Comparison of ENCODE assay signal across 3 cellular contexts in genomic region chr2:26744953-26745352, GRCh38.
TF ChIP-seq lines count a peak whose summit lies in the region.

No MANE protein-coding gene starts in this region.

TF ChIP-seq in SK-N-SH, 30 proteins besides CTCF, POLR2A, EP300 and RAD21:
- TF ChIP-seq TAF1 (IDR thresholded peaks at IDR 0.05; ENCODE audit: borderline replicate concordance, low read depth, low read length) = no peak

TF ChIP-seq in SK-N-SH treated with all-trans-retinoic acid at 6 μM for 48 hours, 23 proteins besides CTCF, POLR2A, EP300 and RAD21:
- TF ChIP-seq ZNF70 (CRISPR knock-in tag; IDR thresholded peaks at IDR 0.05) (no peak), TCF4 (CRISPR knock-in tag; IDR thresholded peaks at IDR 0.05; ENCODE audit: borderline replicate concordance) (no peak), PPARA (CRISPR knock-in tag; IDR thresholded peaks at IDR 0.05; ENCODE audit: borderline replicate concordance) (no peak), ARNTL (CRISPR knock-in tag; IDR thresholded peaks at IDR 0.05; ENCODE audit: borderline replicate concordance, low read depth) (no peak), ZNF8 (CRISPR knock-in tag; IDR thresholded peaks at IDR 0.05) (no peak), TOX (CRISPR knock-in tag; IDR thresholded peaks at IDR 0.05; ENCODE audit: borderline replicate concordance) (no peak), ISL1 (CRISPR knock-in tag; IDR thresholded peaks at IDR 0.05) (no peak), BACH2 (CRISPR knock-in tag; IDR thresholded peaks at IDR 0.05; ENCODE audit: borderline replicate concordance) (no peak), RARB (CRISPR knock-in tag; IDR thresholded peaks at IDR 0.05) (no peak), OSR1 (CRISPR knock-in tag; IDR thresholded peaks at IDR 0.05) (no peak), GLIS3 (CRISPR knock-in tag; IDR thresholded peaks at IDR 0.05) (no peak), ZFP30 (CRISPR knock-in tag; IDR thresholded peaks at IDR 0.05) (no peak), PATZ1 (CRISPR knock-in tag; IDR thresholded peaks at IDR 0.05; ENCODE audit: borderline replicate concordance) (no peak), ESRRG (CRISPR knock-in tag; IDR thresholded peaks at IDR 0.05) (no peak), ZNF565 (CRISPR knock-in tag; conservative IDR thresholded peaks at IDR 0.05; ENCODE audit: low read depth) (no peak), CSDC2 (CRISPR knock-in tag; IDR thresholded peaks at IDR 0.05) (no peak)
- TF ChIP-seq, protein P1, sequence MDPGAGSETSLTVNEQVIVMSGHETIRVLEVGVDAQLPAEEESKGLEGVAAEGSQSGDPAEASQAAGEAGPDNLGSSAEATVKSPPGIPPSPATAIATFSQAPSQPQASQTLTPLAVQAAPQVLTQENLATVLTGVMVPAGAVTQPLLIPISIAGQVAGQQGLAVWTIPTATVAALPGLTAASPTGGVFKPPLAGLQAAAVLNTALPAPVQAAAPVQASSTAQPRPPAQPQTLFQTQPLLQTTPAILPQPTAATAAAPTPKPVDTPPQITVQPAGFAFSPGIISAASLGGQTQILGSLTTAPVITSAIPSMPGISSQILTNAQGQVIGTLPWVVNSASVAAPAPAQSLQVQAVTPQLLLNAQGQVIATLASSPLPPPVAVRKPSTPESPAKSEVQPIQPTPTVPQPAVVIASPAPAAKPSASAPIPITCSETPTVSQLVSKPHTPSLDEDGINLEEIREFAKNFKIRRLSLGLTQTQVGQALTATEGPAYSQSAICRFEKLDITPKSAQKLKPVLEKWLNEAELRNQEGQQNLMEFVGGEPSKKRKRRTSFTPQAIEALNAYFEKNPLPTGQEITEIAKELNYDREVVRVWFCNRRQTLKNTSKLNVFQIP (CRISPR knock-in tag; IDR thresholded peaks at IDR 0.05; ENCODE audit: borderline replicate concordance, low read depth) = no peak
- TF ChIP-seq, protein P2, sequence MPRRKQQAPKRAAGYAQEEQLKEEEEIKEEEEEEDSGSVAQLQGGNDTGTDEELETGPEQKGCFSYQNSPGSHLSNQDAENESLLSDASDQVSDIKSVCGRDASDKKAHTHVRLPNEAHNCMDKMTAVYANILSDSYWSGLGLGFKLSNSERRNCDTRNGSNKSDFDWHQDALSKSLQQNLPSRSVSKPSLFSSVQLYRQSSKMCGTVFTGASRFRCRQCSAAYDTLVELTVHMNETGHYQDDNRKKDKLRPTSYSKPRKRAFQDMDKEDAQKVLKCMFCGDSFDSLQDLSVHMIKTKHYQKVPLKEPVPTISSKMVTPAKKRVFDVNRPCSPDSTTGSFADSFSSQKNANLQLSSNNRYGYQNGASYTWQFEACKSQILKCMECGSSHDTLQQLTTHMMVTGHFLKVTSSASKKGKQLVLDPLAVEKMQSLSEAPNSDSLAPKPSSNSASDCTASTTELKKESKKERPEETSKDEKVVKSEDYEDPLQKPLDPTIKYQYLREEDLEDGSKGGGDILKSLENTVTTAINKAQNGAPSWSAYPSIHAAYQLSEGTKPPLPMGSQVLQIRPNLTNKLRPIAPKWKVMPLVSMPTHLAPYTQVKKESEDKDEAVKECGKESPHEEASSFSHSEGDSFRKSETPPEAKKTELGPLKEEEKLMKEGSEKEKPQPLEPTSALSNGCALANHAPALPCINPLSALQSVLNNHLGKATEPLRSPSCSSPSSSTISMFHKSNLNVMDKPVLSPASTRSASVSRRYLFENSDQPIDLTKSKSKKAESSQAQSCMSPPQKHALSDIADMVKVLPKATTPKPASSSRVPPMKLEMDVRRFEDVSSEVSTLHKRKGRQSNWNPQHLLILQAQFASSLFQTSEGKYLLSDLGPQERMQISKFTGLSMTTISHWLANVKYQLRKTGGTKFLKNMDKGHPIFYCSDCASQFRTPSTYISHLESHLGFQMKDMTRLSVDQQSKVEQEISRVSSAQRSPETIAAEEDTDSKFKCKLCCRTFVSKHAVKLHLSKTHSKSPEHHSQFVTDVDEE (CRISPR knock-in tag; IDR thresholded peaks at IDR 0.05) = no peak
- TF ChIP-seq, protein P3, sequence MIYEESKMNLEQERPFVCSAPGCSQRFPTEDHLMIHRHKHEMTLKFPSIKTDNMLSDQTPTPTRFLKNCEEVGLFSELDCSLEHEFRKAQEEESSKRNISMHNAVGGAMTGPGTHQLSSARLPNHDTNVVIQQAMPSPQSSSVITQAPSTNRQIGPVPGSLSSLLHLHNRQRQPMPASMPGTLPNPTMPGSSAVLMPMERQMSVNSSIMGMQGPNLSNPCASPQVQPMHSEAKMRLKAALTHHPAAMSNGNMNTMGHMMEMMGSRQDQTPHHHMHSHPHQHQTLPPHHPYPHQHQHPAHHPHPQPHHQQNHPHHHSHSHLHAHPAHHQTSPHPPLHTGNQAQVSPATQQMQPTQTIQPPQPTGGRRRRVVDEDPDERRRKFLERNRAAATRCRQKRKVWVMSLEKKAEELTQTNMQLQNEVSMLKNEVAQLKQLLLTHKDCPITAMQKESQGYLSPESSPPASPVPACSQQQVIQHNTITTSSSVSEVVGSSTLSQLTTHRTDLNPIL (CRISPR knock-in tag; IDR thresholded peaks at IDR 0.05; ENCODE audit: low read depth) = no peak

TF ChIP-seq in K562, 482 proteins besides CTCF, POLR2A, EP300 and RAD21:
- TF ChIP-seq MYNN (IDR thresholded peaks at IDR 0.05) (no peak), MYNN (CRISPR knock-in tag; IDR thresholded peaks at IDR 0.05) (no peak), NR2F6 (CRISPR knock-in tag; IDR thresholded peaks at IDR 0.05) (no peak), ATF1 (CRISPR knock-in tag; IDR thresholded peaks at IDR 0.05) (no peak), ATF1 (tag; IDR thresholded peaks at IDR 0.05) (no peak), BCOR (IDR thresholded peaks at IDR 0.05) (0 out of 2 replicates have a peak, but pooled peaks have one; percentile 17), NR1H2 (CRISPR knock-in tag; IDR thresholded peaks at IDR 0.05) (no peak), EWSR1 (IDR thresholded peaks at IDR 0.05; ENCODE audit: borderline replicate concordance, low read depth, partially characterized antibody) (no peak), RHOXF2B (CRISPR knock-in tag; conservative IDR thresholded peaks at IDR 0.05) (no peak), ZNF165 (CRISPR knock-in tag; IDR thresholded peaks at IDR 0.05; ENCODE audit: borderline replicate concordance) (no peak), ESRRA (IDR thresholded peaks at IDR 0.05; ENCODE audit: borderline replicate concordance, low read depth) (peak; percentile 66; the same call in 1 of the 2 replicates)
TF ChIP-seq in K562: peak in this region for 2.
